1 cellular context compared by ENCODE assay signal in the genomic region with DNA sequence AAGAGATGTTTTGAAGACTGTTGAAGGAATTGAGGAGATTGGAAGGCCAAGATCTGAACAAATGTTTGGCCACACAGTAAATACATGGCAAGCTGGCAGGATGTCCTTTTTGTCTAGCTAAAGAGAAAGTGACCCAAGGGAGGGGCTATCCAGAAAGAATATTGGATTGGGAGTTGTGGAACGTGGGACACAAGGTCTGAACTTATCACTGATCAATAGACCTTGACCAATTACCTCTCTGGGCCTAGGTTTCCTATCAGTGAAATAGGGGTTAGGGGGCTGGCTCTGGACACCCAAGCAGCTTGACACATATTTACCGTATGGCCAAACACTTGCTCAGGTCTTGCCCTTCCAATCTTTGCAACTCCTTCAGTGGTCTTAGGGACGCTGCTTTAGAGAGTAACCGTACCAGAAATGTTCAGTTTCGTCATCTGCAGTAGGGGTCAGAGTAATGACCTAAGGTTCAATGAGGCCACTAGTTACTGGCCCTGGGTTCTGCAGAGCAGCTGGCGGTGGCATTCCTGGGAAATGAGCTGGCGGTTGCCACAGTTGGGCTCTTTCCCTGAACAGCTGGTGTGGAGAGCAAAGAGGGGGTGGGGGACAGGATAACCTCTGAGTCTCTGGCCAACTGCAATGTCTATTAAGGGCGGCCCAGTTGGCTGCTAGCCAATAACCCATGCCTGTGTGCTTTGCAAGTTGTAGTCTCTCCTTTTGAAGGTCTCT.
TF ChIP-seq lines count a peak whose summit lies in the region.

No MANE protein-coding gene starts in this region.

TF ChIP-seq in K562, 482 proteins besides CTCF, POLR2A, EP300 and RAD21 (continues in another document):
- TF ChIP-seq ZNF384 (IDR thresholded peaks at IDR 0.05; ENCODE audit: low read depth, low read length) (no peak), ZKSCAN3 (CRISPR knock-in tag; IDR thresholded peaks at IDR 0.05) (no peak), RBM25 (IDR thresholded peaks at IDR 0.05; ENCODE audit: low read depth, low read length, severe bottlenecking) (no peak), SLC30A9 (CRISPR knock-in tag; IDR thresholded peaks at IDR 0.05) (no peak), ZNF57 (CRISPR knock-in tag; IDR thresholded peaks at IDR 0.05) (no peak), FOS (IDR thresholded peaks at IDR 0.05; ENCODE audit: extremely low read depth, insufficient read length) (no peak), ZNF224 (CRISPR knock-in tag; IDR thresholded peaks at IDR 0.05) (no peak), HLTF (IDR thresholded peaks at IDR 0.05) (no peak), HMG20A (CRISPR knock-in tag; conservative IDR thresholded peaks at IDR 0.05) (no peak), PHB (CRISPR knock-in tag; IDR thresholded peaks at IDR 0.05) (no peak), ZNF354B (CRISPR knock-in tag; IDR thresholded peaks at IDR 0.05) (no peak), NCOR1 (IDR thresholded peaks at IDR 0.05) (no peak), SNRNP70 (optimal IDR thresholded peaks at IDR 0.05; ENCODE audit: low read depth, low read length) (no peak), CBFA2T3 (IDR thresholded peaks at IDR 0.05) (peak; percentile 61), ZNF3 (CRISPR knock-in tag; IDR thresholded peaks at IDR 0.05) (no peak), ZNF780A (CRISPR knock-in tag; IDR thresholded peaks at IDR 0.05) (no peak), HDAC2 (IDR thresholded peaks at IDR 0.05) (no peak), KAT8 (IDR thresholded peaks at IDR 0.05; ENCODE audit: low read depth) (no peak), ZNF133 (CRISPR knock-in tag; IDR thresholded peaks at IDR 0.05) (no peak), NCOA4 (IDR thresholded peaks at IDR 0.05; ENCODE audit: partially characterized antibody) (no peak), NR2C2 (CRISPR knock-in tag; IDR thresholded peaks at IDR 0.05) (no peak), NR2C2 (tag; IDR thresholded peaks at IDR 0.05) (peak; percentile 54), HMGN3 (IDR thresholded peaks at IDR 0.05; ENCODE audit: borderline replicate concordance, extremely low read depth, insufficient read length, low read depth, low read length) (no peak), GATAD2A (IDR thresholded peaks at IDR 0.05) (no peak), HDAC3 (IDR thresholded peaks at IDR 0.05; ENCODE audit: borderline replicate concordance, partially characterized antibody) (no peak), MCM7 (IDR thresholded peaks at IDR 0.05) (no peak), STAG1 (CRISPR knock-in tag; IDR thresholded peaks at IDR 0.05; ENCODE audit: borderline replicate concordance) (no peak), MAZ (CRISPR knock-in tag; conservative IDR thresholded peaks at IDR 0.05 in 1 of 2, IDR thresholded peaks at IDR 0.05 in 1 of 2) (no peak), MCM2 (IDR thresholded peaks at IDR 0.05; ENCODE audit: low read depth) (no peak), ZNF444 (CRISPR knock-in tag; IDR thresholded peaks at IDR 0.05) (no peak)
- TF ChIP-seq, protein P1, sequence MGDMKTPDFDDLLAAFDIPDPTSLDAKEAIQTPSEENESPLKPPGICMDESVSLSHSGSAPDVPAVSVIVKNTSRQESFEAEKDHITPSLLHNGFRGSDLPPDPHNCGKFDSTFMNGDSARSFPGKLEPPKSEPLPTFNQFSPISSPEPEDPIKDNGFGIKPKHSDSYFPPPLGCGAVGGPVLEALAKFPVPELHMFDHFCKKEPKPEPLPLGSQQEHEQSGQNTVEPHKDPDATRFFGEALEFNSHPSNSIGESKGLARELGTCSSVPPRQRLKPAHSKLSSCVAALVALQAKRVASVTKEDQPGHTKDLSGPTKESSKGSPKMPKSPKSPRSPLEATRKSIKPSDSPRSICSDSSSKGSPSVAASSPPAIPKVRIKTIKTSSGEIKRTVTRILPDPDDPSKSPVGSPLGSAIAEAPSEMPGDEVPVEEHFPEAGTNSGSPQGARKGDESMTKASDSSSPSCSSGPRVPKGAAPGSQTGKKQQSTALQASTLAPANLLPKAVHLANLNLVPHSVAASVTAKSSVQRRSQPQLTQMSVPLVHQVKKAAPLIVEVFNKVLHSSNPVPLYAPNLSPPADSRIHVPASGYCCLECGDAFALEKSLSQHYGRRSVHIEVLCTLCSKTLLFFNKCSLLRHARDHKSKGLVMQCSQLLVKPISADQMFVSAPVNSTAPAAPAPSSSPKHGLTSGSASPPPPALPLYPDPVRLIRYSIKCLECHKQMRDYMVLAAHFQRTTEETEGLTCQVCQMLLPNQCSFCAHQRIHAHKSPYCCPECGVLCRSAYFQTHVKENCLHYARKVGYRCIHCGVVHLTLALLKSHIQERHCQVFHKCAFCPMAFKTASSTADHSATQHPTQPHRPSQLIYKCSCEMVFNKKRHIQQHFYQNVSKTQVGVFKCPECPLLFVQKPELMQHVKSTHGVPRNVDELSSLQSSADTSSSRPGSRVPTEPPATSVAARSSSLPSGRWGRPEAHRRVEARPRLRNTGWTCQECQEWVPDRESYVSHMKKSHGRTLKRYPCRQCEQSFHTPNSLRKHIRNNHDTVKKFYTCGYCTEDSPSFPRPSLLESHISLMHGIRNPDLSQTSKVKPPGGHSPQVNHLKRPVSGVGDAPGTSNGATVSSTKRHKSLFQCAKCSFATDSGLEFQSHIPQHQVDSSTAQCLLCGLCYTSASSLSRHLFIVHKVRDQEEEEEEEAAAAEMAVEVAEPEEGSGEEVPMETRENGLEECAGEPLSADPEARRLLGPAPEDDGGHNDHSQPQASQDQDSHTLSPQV (IDR thresholded peaks at IDR 0.05) = peak; percentile 26; the same call in 1 of the 2 replicates
- TF ChIP-seq, protein P2, sequence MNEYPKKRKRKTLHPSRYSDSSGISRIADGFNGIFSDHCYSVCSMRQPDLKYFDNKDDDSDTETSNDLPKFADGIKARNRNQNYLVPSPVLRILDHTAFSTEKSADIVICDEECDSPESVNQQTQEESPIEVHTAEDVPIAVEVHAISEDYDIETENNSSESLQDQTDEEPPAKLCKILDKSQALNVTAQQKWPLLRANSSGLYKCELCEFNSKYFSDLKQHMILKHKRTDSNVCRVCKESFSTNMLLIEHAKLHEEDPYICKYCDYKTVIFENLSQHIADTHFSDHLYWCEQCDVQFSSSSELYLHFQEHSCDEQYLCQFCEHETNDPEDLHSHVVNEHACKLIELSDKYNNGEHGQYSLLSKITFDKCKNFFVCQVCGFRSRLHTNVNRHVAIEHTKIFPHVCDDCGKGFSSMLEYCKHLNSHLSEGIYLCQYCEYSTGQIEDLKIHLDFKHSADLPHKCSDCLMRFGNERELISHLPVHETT (CRISPR knock-in tag; conservative IDR thresholded peaks at IDR 0.05 in 1 of 2, IDR thresholded peaks at IDR 0.05 in 1 of 2) = no peak
- TF ChIP-seq, protein P3, sequence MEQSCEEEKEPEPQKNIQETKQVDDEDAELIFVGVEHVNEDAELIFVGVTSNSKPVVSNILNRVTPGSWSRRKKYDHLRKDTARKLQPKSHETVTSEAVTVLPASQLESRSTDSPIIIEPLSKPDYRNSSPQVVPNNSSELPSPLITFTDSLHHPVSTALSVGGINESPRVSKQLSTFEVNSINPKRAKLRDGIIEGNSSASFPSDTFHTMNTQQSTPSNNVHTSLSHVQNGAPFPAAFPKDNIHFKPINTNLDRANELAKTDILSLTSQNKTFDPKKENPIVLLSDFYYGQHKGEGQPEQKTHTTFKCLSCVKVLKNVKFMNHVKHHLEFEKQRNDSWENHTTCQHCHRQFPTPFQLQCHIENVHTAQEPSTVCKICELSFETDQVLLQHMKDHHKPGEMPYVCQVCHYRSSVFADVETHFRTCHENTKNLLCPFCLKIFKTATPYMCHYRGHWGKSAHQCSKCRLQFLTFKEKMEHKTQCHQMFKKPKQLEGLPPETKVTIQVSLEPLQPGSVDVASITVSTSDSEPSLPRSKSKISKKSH (CRISPR knock-in tag; IDR thresholded peaks at IDR 0.05) = no peak
- TF ChIP-seq, protein P4, sequence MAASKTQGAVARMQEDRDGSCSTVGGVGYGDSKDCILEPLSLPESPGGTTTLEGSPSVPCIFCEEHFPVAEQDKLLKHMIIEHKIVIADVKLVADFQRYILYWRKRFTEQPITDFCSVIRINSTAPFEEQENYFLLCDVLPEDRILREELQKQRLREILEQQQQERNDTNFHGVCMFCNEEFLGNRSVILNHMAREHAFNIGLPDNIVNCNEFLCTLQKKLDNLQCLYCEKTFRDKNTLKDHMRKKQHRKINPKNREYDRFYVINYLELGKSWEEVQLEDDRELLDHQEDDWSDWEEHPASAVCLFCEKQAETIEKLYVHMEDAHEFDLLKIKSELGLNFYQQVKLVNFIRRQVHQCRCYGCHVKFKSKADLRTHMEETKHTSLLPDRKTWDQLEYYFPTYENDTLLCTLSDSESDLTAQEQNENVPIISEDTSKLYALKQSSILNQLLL (CRISPR knock-in tag; IDR thresholded peaks at IDR 0.05; ENCODE audit: borderline replicate concordance) = no peak
- TF ChIP-seq, protein P5, sequence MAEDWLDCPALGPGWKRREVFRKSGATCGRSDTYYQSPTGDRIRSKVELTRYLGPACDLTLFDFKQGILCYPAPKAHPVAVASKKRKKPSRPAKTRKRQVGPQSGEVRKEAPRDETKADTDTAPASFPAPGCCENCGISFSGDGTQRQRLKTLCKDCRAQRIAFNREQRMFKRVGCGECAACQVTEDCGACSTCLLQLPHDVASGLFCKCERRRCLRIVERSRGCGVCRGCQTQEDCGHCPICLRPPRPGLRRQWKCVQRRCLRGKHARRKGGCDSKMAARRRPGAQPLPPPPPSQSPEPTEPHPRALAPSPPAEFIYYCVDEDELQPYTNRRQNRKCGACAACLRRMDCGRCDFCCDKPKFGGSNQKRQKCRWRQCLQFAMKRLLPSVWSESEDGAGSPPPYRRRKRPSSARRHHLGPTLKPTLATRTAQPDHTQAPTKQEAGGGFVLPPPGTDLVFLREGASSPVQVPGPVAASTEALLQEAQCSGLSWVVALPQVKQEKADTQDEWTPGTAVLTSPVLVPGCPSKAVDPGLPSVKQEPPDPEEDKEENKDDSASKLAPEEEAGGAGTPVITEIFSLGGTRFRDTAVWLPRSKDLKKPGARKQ (CRISPR knock-in tag; IDR thresholded peaks at IDR 0.05) = no peak
- TF ChIP-seq, protein P6, sequence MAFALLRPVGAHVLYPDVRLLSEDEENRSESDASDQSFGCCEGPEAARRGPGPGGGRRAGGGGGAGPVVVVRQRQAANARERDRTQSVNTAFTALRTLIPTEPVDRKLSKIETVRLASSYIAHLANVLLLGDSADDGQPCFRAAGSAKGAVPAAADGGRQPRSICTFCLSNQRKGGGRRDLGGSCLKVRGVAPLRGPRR (CRISPR knock-in tag; IDR thresholded peaks at IDR 0.05) = no peak
- TF ChIP-seq, protein P7, sequence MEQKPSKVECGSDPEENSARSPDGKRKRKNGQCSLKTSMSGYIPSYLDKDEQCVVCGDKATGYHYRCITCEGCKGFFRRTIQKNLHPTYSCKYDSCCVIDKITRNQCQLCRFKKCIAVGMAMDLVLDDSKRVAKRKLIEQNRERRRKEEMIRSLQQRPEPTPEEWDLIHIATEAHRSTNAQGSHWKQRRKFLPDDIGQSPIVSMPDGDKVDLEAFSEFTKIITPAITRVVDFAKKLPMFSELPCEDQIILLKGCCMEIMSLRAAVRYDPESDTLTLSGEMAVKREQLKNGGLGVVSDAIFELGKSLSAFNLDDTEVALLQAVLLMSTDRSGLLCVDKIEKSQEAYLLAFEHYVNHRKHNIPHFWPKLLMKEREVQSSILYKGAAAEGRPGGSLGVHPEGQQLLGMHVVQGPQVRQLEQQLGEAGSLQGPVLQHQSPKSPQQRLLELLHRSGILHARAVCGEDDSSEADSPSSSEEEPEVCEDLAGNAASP (IDR thresholded peaks at IDR 0.05) = no peak
- TF ChIP-seq, protein P8, sequence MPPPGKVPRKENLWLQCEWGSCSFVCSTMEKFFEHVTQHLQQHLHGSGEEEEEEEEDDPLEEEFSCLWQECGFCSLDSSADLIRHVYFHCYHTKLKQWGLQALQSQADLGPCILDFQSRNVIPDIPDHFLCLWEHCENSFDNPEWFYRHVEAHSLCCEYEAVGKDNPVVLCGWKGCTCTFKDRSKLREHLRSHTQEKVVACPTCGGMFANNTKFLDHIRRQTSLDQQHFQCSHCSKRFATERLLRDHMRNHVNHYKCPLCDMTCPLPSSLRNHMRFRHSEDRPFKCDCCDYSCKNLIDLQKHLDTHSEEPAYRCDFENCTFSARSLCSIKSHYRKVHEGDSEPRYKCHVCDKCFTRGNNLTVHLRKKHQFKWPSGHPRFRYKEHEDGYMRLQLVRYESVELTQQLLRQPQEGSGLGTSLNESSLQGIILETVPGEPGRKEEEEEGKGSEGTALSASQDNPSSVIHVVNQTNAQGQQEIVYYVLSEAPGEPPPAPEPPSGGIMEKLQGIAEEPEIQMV (tag; conservative IDR thresholded peaks at IDR 0.05; ENCODE audit: low read depth) = no peak
- TF ChIP-seq, protein P9, sequence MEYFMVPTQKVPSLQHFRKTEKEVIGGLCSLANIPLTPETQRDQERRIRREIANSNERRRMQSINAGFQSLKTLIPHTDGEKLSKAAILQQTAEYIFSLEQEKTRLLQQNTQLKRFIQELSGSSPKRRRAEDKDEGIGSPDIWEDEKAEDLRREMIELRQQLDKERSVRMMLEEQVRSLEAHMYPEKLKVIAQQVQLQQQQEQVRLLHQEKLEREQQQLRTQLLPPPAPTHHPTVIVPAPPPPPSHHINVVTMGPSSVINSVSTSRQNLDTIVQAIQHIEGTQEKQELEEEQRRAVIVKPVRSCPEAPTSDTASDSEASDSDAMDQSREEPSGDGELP (CRISPR knock-in tag; IDR thresholded peaks at IDR 0.05; ENCODE audit: borderline replicate concordance) = peak; percentile 90
- TF ChIP-seq, protein P10, sequence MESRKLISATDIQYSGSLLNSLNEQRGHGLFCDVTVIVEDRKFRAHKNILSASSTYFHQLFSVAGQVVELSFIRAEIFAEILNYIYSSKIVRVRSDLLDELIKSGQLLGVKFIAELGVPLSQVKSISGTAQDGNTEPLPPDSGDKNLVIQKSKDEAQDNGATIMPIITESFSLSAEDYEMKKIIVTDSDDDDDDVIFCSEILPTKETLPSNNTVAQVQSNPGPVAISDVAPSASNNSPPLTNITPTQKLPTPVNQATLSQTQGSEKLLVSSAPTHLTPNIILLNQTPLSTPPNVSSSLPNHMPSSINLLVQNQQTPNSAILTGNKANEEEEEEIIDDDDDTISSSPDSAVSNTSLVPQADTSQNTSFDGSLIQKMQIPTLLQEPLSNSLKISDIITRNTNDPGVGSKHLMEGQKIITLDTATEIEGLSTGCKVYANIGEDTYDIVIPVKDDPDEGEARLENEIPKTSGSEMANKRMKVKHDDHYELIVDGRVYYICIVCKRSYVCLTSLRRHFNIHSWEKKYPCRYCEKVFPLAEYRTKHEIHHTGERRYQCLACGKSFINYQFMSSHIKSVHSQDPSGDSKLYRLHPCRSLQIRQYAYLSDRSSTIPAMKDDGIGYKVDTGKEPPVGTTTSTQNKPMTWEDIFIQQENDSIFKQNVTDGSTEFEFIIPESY (CRISPR knock-in tag; IDR thresholded peaks at IDR 0.05) = peak; percentile 45; the same call in 1 of the 2 replicates
- TF ChIP-seq, protein P11, sequence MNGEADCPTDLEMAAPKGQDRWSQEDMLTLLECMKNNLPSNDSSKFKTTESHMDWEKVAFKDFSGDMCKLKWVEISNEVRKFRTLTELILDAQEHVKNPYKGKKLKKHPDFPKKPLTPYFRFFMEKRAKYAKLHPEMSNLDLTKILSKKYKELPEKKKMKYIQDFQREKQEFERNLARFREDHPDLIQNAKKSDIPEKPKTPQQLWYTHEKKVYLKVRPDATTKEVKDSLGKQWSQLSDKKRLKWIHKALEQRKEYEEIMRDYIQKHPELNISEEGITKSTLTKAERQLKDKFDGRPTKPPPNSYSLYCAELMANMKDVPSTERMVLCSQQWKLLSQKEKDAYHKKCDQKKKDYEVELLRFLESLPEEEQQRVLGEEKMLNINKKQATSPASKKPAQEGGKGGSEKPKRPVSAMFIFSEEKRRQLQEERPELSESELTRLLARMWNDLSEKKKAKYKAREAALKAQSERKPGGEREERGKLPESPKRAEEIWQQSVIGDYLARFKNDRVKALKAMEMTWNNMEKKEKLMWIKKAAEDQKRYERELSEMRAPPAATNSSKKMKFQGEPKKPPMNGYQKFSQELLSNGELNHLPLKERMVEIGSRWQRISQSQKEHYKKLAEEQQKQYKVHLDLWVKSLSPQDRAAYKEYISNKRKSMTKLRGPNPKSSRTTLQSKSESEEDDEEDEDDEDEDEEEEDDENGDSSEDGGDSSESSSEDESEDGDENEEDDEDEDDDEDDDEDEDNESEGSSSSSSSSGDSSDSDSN (IDR thresholded peaks at IDR 0.05; ENCODE audit: borderline replicate concordance in 1 of 2, low read depth in 2 of 2, low read length in 2 of 2) = no peak
